8 cellular contexts compared by ENCODE assay signal in genomic region chr4:146175541-146176453, GRCh38. TPM values are rescaled to one million over a fixed set of nuclear protein-coding genes. Genes with fewer than 3 reads are reported as not detected.
DNase-seq lines count a peak whose midpoint lies in the region; ATAC-seq, FAIRE-seq and TF ChIP-seq lines count a peak whose summit lies in the region.

Gene LSM6 (plus strand): TSS chr4:146175718. CDS start chr4:146182922, 7,204 bp downstream.

- intact Hi-C loops in kidney (cut with DNase I) = no loop called here

- peak within 1 kb of the TSS; percentile 77 to 84 for H3K9ac ChIP-seq in kidney (ENCODE audit: low read length in 2 of 2)

- ATAC-seq in GM18858 (IDR thresholded peaks at IDR 0.05; ENCODE audit: unreplicated experiment) = peak; percentile 90
- peak; percentile 92 for ATAC-seq in HG03095 (IDR thresholded peaks at IDR 0.05; ENCODE audit: unreplicated experiment)
- peak; percentile 95 to 96 for ATAC-seq in activated CD4-positive, CD25-positive, alpha-beta regulatory T cell treated with anti-CD3 and anti-CD28 coated beads, Interleukin-2, amount 50 U/mL, for 24 hours

- DNase-seq in AG04449 (ENCODE audit: low read depth, low spot score) (peak; percentile 41), NCI-H2227 (lab: John Stamatoyannopoulos, UW; ENCODE audit: unreplicated experiment) (peak; percentile 82), cerebellar cortex (ENCODE audit: low spot score) (peak; percentile 93), kidney (peak; percentile 93)
- DNase-seq in stimulated activated CD4-positive, alpha-beta T cell treated with anti-CD3 and anti-CD28 coated beads, Interleukin-15, amount 100 ng/mL, for 24 hours = peak; percentile 88

- TF ChIP-seq CTCF in AG04449 (IDR thresholded peaks at IDR 0.05; ENCODE audit: insufficient read depth, low read length, missing control alignments) (no peak), kidney (IDR thresholded peaks at IDR 0.05; ENCODE audit: borderline replicate concordance, extremely low read depth, insufficient read depth) (no peak)

- CTCF ChIA-PET in AG04449 (lab: Yijun Ruan, JAX) = no interaction called here

- peak within 1 kb of the TSS; percentile 83 for H3K4me3 ChIP-seq in AG04449 (ENCODE audit: low read depth, low read length)
- H3K4me3 ChIP-seq in kidney (ENCODE audit: low read length in 2 of 2) = peak within 1 kb of the TSS; percentile 84 to 93

- no peaks in the 10 kb centered on the region for H3K36me3 ChIP-seq in kidney (ENCODE audit: control insufficient read depth in 1 of 2, insufficient read depth in 2 of 2, low read length in 2 of 2)

- peak within 1 kb of the TSS; percentile 81 to 90 for H3K27ac ChIP-seq in kidney (ENCODE audit: low read depth in 2 of 2, low read length in 2 of 2)

- H3K4me1 ChIP-seq in kidney (ENCODE audit: control insufficient read depth in 1 of 2, insufficient read depth in 1 of 2, low read depth in 1 of 2, low read length in 2 of 2) = peaks cover 12% of the 10 kb centered on the region in 2 donors

- FAIRE-seq in kidney (lab: Jason Lieb, UNC) = peak; percentile 52

- POLR2A ChIA-PET in AG04449 (lab: Yijun Ruan, JAX) = no interaction called here

- H3K9me3 ChIP-seq in kidney (ENCODE audit: control insufficient read depth in 1 of 2, low read length in 2 of 2) = no peaks in the 10 kb centered on the region

RNA-seq across cellular contexts. Expression of gene LSM6, which starts in this region (rescaled TPM):
- total RNA-seq in kidney = 24.3 TPM
- 36.7 TPM for polyA plus RNA-seq in kidney (ENCODE audit: insufficient read depth, low read depth, low replicate concordance)

Comparison
In these comparisons a context has a peak if more than half of its experiments do, and no peak if none do; other contexts are left out.
1. Peak in every context shown above with its lines: DNase-seq, ATAC-seq, H3K4me3 ChIP-seq and H3K27ac ChIP-seq.
2. DNase-seq: peak in every context shown above with its lines; median percentile 93 in cerebellar cortex; 93 in kidney; 88 in stimulated activated CD4-positive, alpha-beta T cell treated with anti-CD3 and anti-CD28 coated beads, Interleukin-15, amount 100 ng/mL, for 24 hours; 82 in NCI-H2227; 41 in AG04449.